In the genomic region with DNA sequence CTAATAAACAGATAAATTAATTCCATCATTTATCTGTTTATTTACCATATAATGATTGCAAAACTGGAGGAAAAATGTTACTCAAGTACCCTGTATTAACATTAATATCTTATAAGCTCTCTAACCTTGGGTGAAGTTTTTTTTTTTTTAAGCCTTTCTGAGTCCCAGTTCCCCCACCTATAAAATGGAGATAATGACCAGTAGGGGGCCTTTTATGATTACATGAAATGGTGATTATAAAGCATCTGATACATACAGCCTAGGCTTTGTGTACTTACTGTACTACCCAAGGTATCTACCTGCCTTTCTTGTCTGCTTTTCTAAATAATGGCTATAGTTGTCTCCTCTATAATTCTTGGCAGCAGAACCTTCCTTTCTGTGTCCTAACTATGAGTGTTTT, we compare ENCODE assay signal across 8 cellular contexts. TPM values are rescaled to one million over a fixed set of nuclear protein-coding genes. Genes with fewer than 3 reads are reported as not detected.
DNase-seq lines count a peak whose midpoint lies in the region; ATAC-seq and TF ChIP-seq lines count a peak whose summit lies in the region.

No MANE protein-coding gene starts in this region.

- H3K9me3 Mint-ChIP-seq in neural progenitor cell, result no peaks in the 10 kb centered on the region

- in situ Hi-C loops in astrocyte of the spinal cord (cut with HindIII; ENCODE audit: low sequenced_read_pairs), result no loop called here

- H3K4me1 Mint-ChIP-seq in neural progenitor cell, result peaks cover 2% of the 10 kb centered on the region

- H3K4me2 ChIP-seq in neural progenitor cell, result no peak overlapping the region

- intact Hi-C loops in testis (cut with DNase I; ENCODE audit: low total_unique reads), result no loop called here

- peaks cover 2% of the 10 kb centered on the region for H3K27me3 Mint-ChIP-seq in neural progenitor cell (ENCODE audit: insufficient read depth, low read depth)

- ATAC-seq in HG02623 (IDR thresholded peaks at IDR 0.05; ENCODE audit: unreplicated experiment) (no peak), HG03565 (IDR thresholded peaks at IDR 0.05; ENCODE audit: unreplicated experiment) (no peak), GM21723 (IDR thresholded peaks at IDR 0.05; ENCODE audit: unreplicated experiment) (no peak)

- H3K9ac ChIP-seq in neural progenitor cell, result no peak overlapping the region

- H3K4me1 ChIP-seq in neural progenitor cell (no peaks in the 10 kb centered on the region), testis (no peaks in the 10 kb centered on the region)

- TF ChIP-seq POLR2A in testis (IDR thresholded peaks at IDR 0.05), result no peak

- no peaks in the 10 kb centered on the region for H3K79me2 ChIP-seq in neural progenitor cell (ENCODE audit: low read depth)

- no peak overlapping the region for H3K27ac ChIP-seq in neural progenitor cell
- H3K27ac ChIP-seq in testis, result no peak overlapping the region

- H3K36me3 Mint-ChIP-seq in neural progenitor cell, result no peaks in the 10 kb centered on the region

- H3F3A ChIP-seq in neural progenitor cell (ENCODE audit: low read depth), result no peaks in the 10 kb centered on the region

- no peaks in the 10 kb centered on the region for H3K9me3 ChIP-seq in neural progenitor cell (ENCODE audit: low read depth)
- H3K9me3 ChIP-seq in testis, result no peaks in the 10 kb centered on the region

- peaks cover 18% of the 10 kb centered on the region for H3K27me3 ChIP-seq in neural progenitor cell
- H3K27me3 ChIP-seq in testis, result no peaks in the 10 kb centered on the region

- H3K4me3 ChIP-seq in astrocyte of the spinal cord (ENCODE audit: low read depth, low read length) (no peak overlapping the region), neural progenitor cell (no peak overlapping the region), testis (no peak overlapping the region)

- TF ChIP-seq CTCF in astrocyte of the spinal cord (IDR thresholded peaks at IDR 0.05; ENCODE audit: low read depth, low read length) (peak; percentile 41), neural progenitor cell (IDR thresholded peaks at IDR 0.05) (peak; percentile 37), testis (IDR thresholded peaks at IDR 0.05) (peak in 1 of 3 experiments; percentile 47)

- H3K36me3 ChIP-seq in neural progenitor cell (no peaks in the 10 kb centered on the region), testis (ENCODE audit: low read depth, missing control alignments) (no peaks in the 10 kb centered on the region)

- H3K27ac Mint-ChIP-seq in neural progenitor cell, result no peak overlapping the region

- no peak overlapping the region for H3K4me3 Mint-ChIP-seq in neural progenitor cell

- H2AFZ ChIP-seq in neural progenitor cell (replicated peaks), result no peak overlapping the region

- peak; percentile 41 for DNase-seq in EL
- peak; percentile 75 for DNase-seq in NAMALWA (ENCODE audit: low spot score)
- DNase-seq in astrocyte of the spinal cord (ENCODE audit: low read depth, low spot score), result peak; percentile 32
- no peak for DNase-seq in neural progenitor cell (ENCODE audit: low spot score)
- DNase-seq in testis, result no peak

- H4K20me1 ChIP-seq in neural progenitor cell (ENCODE audit: low read depth), result no peaks in the 10 kb centered on the region

RNA-seq across cellular contexts. Expression of gene LRRC36, which starts 22.6 kb away (rescaled TPM):
- total RNA-seq in neural progenitor cell (ENCODE audit: low replicate concordance) (0.34 TPM in 1 of 2 replicates, not detected in the other), testis (10 to 100 TPM; 28.3 to 40.9 TPM)
- 94.5 TPM for polyA plus RNA-seq in testis (ENCODE audit: insufficient read depth, low read depth, low replicate concordance)

RNA-seq across cellular contexts. Expression of gene KCTD19, which starts 22.6 kb away (rescaled TPM):
- 1.1 TPM in 2 replicates for total RNA-seq in neural progenitor cell (ENCODE audit: low replicate concordance)
- total RNA-seq in testis, result 100 to 1,000 TPM in 1 of 2 donors, 10 to 100 TPM in 1; 59.2 to 102 TPM
- polyA plus RNA-seq in testis (ENCODE audit: insufficient read depth, low read depth, low replicate concordance), result 144 TPM

RNA-seq across cellular contexts. Expression of gene TPPP3, which starts 44.1 kb away (rescaled TPM):
- total RNA-seq in neural progenitor cell (ENCODE audit: low replicate concordance), result 0.96 TPM in 1 of 2 replicates, not detected in the other
- 10 to 100 TPM in 1 of 2 donors, 1 to 10 TPM in 1; 9.5 to 17.5 TPM for total RNA-seq in testis
- 67.6 TPM for polyA plus RNA-seq in testis (ENCODE audit: insufficient read depth, low read depth, low replicate concordance)

Comparison
In these comparisons a context has a peak if more than half of its experiments do, and no peak if none do; other contexts are left out.
1. DNase-seq: peak in EL (single experiment), NAMALWA (single experiment) and astrocyte of the spinal cord (single experiment); none in neural progenitor cell (single experiment) and testis (single experiment).
2. RNA of gene LRRC36, which starts 22.6 kb away (total RNA-seq): 28.3 to 40.9 TPM in testis; 0.34 TPM in neural progenitor cell; every median in the first group is over 10 times any median in the second.
3. RNA of gene KCTD19, which starts 22.6 kb away (total RNA-seq): 59.2 to 102 TPM in testis; 1.1 TPM in neural progenitor cell; every median in the first group is over 10 times any median in the second.